ENCODE assay signal across 18 cellular contexts in the genomic region with DNA sequence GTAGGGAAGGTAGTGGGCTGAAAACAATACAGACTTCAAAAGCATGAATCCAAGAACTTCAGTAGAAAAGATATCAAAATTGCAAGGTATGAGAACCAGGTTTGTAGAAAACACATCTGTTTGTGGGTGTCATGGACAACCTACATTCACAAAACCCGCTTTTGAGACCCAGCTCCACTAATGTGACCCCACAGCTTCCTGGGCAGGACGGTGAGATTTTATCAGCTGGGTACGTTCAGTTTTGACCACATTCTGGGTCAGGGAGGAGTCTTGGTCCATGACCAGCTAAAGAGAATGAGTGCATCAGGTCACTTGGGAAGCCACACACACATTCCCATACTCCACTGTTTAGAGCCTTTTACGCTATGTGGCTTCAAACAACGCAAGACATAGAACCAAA.
DNase-seq lines count a peak whose midpoint lies in the region; ATAC-seq, FAIRE-seq and TF ChIP-seq lines count a peak whose summit lies in the region.
"Had no signal": no experiment of that assay in that cellular context is flagged by ENCODE, and none has a peak within 500 bp of the region (broad histone marks: within the 10 kb centered on the region; RNA-seq: fewer than 3 reads in every experiment).

No MANE protein-coding gene starts in this region.

- H3K27ac ChIP-seq in MM.1S (ENCODE audit: low read length) = no peak overlapping the region
- no peak overlapping the region for H3K27ac ChIP-seq in neuronal stem cell (replicated peaks; ENCODE audit: low read length)
- H3K27ac ChIP-seq: BLaER1 treated with 17β-estradiol and CSF1 and Interleukin-3, amounts not matched to agents 10 nM and 100 nM; HL-60 had no signal

- peak overlapping the region in 3 of 5 donors; percentile 36 to 40 (median 37) for H3K4me3 Mint-ChIP-seq in immature natural killer cell
- H3K4me3 Mint-ChIP-seq in T-cell = no peak overlapping the region
- H3K4me3 Mint-ChIP-seq: B cell had no signal

- no peaks in the 10 kb centered on the region for H3K9me3 ChIP-seq in MM.1S (replicated peaks; ENCODE audit: insufficient read depth, low read length)
- H3K9me3 ChIP-seq in neuronal stem cell (replicated peaks in 1 of 2; ENCODE audit: control insufficient read depth in 2 of 2, insufficient read depth in 1 of 2, low read depth in 1 of 2, low read length in 2 of 2) = no peaks in the 10 kb centered on the region

- peaks cover 5 to 24% (median 6%) of the 10 kb centered on the region in 3 donors for H3K27me3 Mint-ChIP-seq in immature natural killer cell (ENCODE audit: low read depth in 3 of 3)
- H3K27me3 Mint-ChIP-seq in T-cell = peaks cover 25 to 33% of the 10 kb centered on the region in 2 donors

- POLR2A ChIA-PET in T-cell (lab: Charles Lee) = no interaction called here

- no peaks in the 10 kb centered on the region for H3K79me2 ChIP-seq in MM.1S (ENCODE audit: low read length)

- no peaks in the 10 kb centered on the region for H4K20me1 ChIP-seq in MM.1S (ENCODE audit: insufficient read depth, low read length)
- H4K20me1 ChIP-seq: BLaER1 treated with 17β-estradiol and CSF1 and Interleukin-3, amounts not matched to agents 10 nM and 100 nM had no signal

- H2AFZ ChIP-seq in MM.1S (ENCODE audit: low read length) = no peak overlapping the region
- no peak overlapping the region for H2AFZ ChIP-seq in neuronal stem cell (ENCODE audit: low read length)

- H3K9me3 Mint-ChIP-seq in immature natural killer cell = no peaks in the 10 kb centered on the region
- H3K9me3 Mint-ChIP-seq in T-cell = peaks cover 0 to 5% (median 0%) of the 10 kb centered on the region in 3 donors

- H3K9ac ChIP-seq in MM.1S (ENCODE audit: low read length) (no peak overlapping the region), neuronal stem cell (ENCODE audit: low read depth, low read length, poor library complexity) (no peak overlapping the region)
- H3K9ac ChIP-seq: BLaER1 treated with 17β-estradiol and CSF1 and Interleukin-3, amounts not matched to agents 10 nM and 100 nM had no signal

- H3F3A ChIP-seq in MM.1S (ENCODE audit: insufficient read depth, low read length) = no peaks in the 10 kb centered on the region

- no peak overlapping the region for H2BK12ac ChIP-seq in neuronal stem cell (ENCODE audit: low read length)

- H4K8ac ChIP-seq in neuronal stem cell (ENCODE audit: low read depth, low read length) = no peak overlapping the region

- H3K4me1 Mint-ChIP-seq in immature natural killer cell (peaks cover 10 to 17% of the 10 kb centered on the region in 2 donors), T-cell (peaks cover 0 to 5% (median 4%) of the 10 kb centered on the region in 3 donors)
- H3K4me1 Mint-ChIP-seq: B cell had no signal

- CTCF ChIA-PET in T-cell (lab: Charles Lee) = no interaction called here

- no peak overlapping the region for H3K4me3 ChIP-seq in MM.1S (ENCODE audit: low read length)
- H3K4me3 ChIP-seq in neuronal stem cell (ENCODE audit: low read length in 2 of 2) = no peak overlapping the region
- H3K4me3 ChIP-seq: BLaER1 treated with 17β-estradiol and CSF1 and Interleukin-3, amounts not matched to agents 10 nM and 100 nM; GM12878 had no signal

- no peak overlapping the region for H2AK5ac ChIP-seq in neuronal stem cell (ENCODE audit: low read depth, low read length)

- H2BK5ac ChIP-seq in neuronal stem cell (ENCODE audit: low read length) = no peak overlapping the region

- H3K36me3 ChIP-seq in MM.1S (replicated peaks; ENCODE audit: insufficient read depth, low read length) (no peaks in the 10 kb centered on the region), neuronal stem cell (replicated peaks in 1 of 2; ENCODE audit: control insufficient read depth in 2 of 2, insufficient read depth in 2 of 2, low read length in 2 of 2) (no peaks in the 10 kb centered on the region)
- H3K36me3 ChIP-seq: BLaER1 treated with 17β-estradiol and CSF1 and Interleukin-3, amounts not matched to agents 10 nM and 100 nM had no signal

- H3K36me3 Mint-ChIP-seq in immature natural killer cell (peaks cover 0 to 7% (median 0%) of the 10 kb centered on the region in 3 donors), T-cell (no peaks in the 10 kb centered on the region)

- DNase-seq in HTR-8/SVneo (ENCODE audit: insufficient read length, low spot score) = no peak
- DNase-seq in MM.1S = no peak
- DNase-seq in immature natural killer cell = peak in 2 of 3 donors; percentile 14 to 20
- no peak for DNase-seq in neuronal stem cell (ENCODE audit: low spot score)
- DNase-seq in T-cell = no peak
- DNase-seq in HK-2 (ENCODE audit: unreplicated experiment) = no peak
- DNase-seq: COR-L47, DMS 273 treated with DMSO at 0.1 percent for 48 hours, DMS53, DND-41, EL, GOT3, H7, IMR-90 had no signal

- peak; percentile 64 for FAIRE-seq in HTR-8/SVneo (lab: Jason Lieb, UNC)
- FAIRE-seq: GM12878 had no signal

- no peak overlapping the region for H4K91ac ChIP-seq in neuronal stem cell (ENCODE audit: low read depth, low read length, poor library complexity)

- H3K14ac ChIP-seq in neuronal stem cell (ENCODE audit: low read length) = no peak overlapping the region

- H3K4me1 ChIP-seq in MM.1S (ENCODE audit: low read length) (peaks cover 7% of the 10 kb centered on the region), neuronal stem cell (ENCODE audit: control insufficient read depth in 2 of 2, insufficient read depth in 1 of 2, low read depth in 1 of 2, low read length in 2 of 2) (peaks cover 0 to 3% of the 10 kb centered on the region in 2 donors)
- H3K4me1 ChIP-seq: BLaER1 treated with 17β-estradiol and CSF1 and Interleukin-3, amounts not matched to agents 10 nM and 100 nM had no signal

- H3K23ac ChIP-seq in neuronal stem cell (ENCODE audit: low read depth, low read length, poor library complexity) = no peak overlapping the region

- H3K27me3 ChIP-seq in MM.1S (replicated peaks; ENCODE audit: insufficient read depth, low read length) = no peaks in the 10 kb centered on the region
- H3K27me3 ChIP-seq in neuronal stem cell (ENCODE audit: control insufficient read depth in 3 of 3, insufficient read depth in 3 of 3, low read depth in 1 of 3, low read length in 3 of 3) = peaks cover 0 to 4% (median 0%) of the 10 kb centered on the region in 3 experiments
- H3K27me3 ChIP-seq: BLaER1 treated with 17β-estradiol and CSF1 and Interleukin-3, amounts not matched to agents 10 nM and 100 nM had no signal

- H2BK120ac ChIP-seq in neuronal stem cell (ENCODE audit: low read depth, low read length) = no peak overlapping the region

- no peaks in the 10 kb centered on the region for H3K9me2 ChIP-seq in MM.1S (replicated peaks; ENCODE audit: insufficient read depth, low read length)

- no peak overlapping the region for H3K4ac ChIP-seq in neuronal stem cell (ENCODE audit: low read length)

- H3K79me1 ChIP-seq in neuronal stem cell (ENCODE audit: low read depth, low read length) = no peaks in the 10 kb centered on the region

- H3K27ac Mint-ChIP-seq in immature natural killer cell (peak overlapping the region in 2 of 6 donors; percentile 31 to 41), T-cell (no peak overlapping the region)
- H3K27ac Mint-ChIP-seq: B cell had no signal

- no peak for TF ChIP-seq CTCF in MM.1S (IDR thresholded peaks at IDR 0.05; ENCODE audit: low read length)

- H2BK15ac ChIP-seq in neuronal stem cell (ENCODE audit: low read length) = no peak overlapping the region

- H3K18ac ChIP-seq in neuronal stem cell (ENCODE audit: low read length) = no peak overlapping the region

- 0 out of 2 replicates have a peak overlapping the region, but pooled peaks have one; percentile 2 for H3K4me2 ChIP-seq in MM.1S (ENCODE audit: low read depth, low read length)
- H3K4me2 ChIP-seq in neuronal stem cell (ENCODE audit: insufficient read depth, low read length, poor library complexity, severe bottlenecking) = no peak overlapping the region
- H3K4me2 ChIP-seq: BLaER1 treated with 17β-estradiol and CSF1 and Interleukin-3, amounts not matched to agents 10 nM and 100 nM had no signal

- ATAC-seq in T-cell (replicated peaks in 1 of 4) = no peak
- ATAC-seq: GM12878 had no signal

- no CpG with 5 or more reads among the region's 5 CpGs for WGBS in neuronal stem cell (ENCODE audit: extremely low coverage in 2 of 2, insufficient read length in 2 of 2, insufficient replicate concordance in 1 of 2), 2 donors

Comparison
In these comparisons a context has a peak if more than half of its experiments do, and no peak if none do; other contexts are left out.
1. DNase-seq: peak in immature natural killer cell (2 of 3); none in HTR-8/SVneo (single experiment), MM.1S (single experiment), neuronal stem cell (single experiment), T-cell (0 of 34) and HK-2 (single experiment).
2. H3K4me3 Mint-ChIP-seq: peak in immature natural killer cell (3 of 5); none in T-cell (0 of 3).